In the genomic region with DNA sequence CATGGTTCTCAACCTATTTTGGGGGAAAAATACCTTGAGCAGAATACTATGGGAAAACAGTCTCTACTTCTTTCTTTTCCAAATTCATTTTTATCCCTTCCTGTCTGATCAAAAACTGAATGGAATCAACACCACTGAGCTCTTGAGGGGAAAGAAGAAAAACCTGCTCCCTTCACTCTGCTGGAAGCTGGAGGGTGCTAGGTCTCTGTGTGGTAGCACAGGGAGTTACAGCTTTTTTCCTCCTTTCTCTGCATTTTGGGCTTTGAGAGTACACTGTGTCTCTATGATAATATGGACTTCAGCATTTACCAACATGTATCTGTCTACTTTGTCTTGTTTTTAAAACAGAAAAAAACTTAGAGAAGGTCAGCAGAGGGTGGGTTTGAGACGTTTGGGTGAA, we compare ENCODE assay signal across 29 cellular contexts.
"Had no signal": no experiment of that assay in that cellular context is flagged by ENCODE, and none has a peak within 500 bp of the region (broad histone marks: within the 10 kb centered on the region; RNA-seq: fewer than 3 reads in every experiment).

No MANE protein-coding gene starts in this region.

- H3K4me3 Mint-ChIP-seq: activated B cell treated with CpG ODN at 0.5 μM for 24 hours; activated CD8-positive, alpha-beta T cell treated with anti-CD3 and anti-CD28 coated beads for 36 hours; activated naive CD8-positive, alpha-beta T cell; activated T-cell treated with anti-CD3 and anti-CD28 coated beads, Interleukin-2, amount 50 U/mL, for 4 hours; activated T-helper 17 cell treated with anti-CD3 and anti-CD28 coated beads, Interleukin-2, amount 50 U/mL, for 72 hours; central memory CD8-positive, alpha-beta T cell; dendritic cell treated with granulocyte-macrophage colony-stimulating factor and Interleukin-4, amounts not matched to agents 40 ng/mL and 50 ng/mL, for 4 days had no signal

- H3K36me3 ChIP-seq: brain microvascular endothelial cell, esophagus muscularis mucosa, gastroesophageal sphincter, heart right ventricle had no signal

- H3K4me1 Mint-ChIP-seq: activated B cell treated with CpG ODN at 0.5 μM for 24 hours; activated T-helper 17 cell treated with anti-CD3 and anti-CD28 coated beads, Interleukin-2, amount 50 U/mL, for 72 hours; central memory CD8-positive, alpha-beta T cell had no signal

- H3K27ac ChIP-seq: brain microvascular endothelial cell, coronary artery, esophagus muscularis mucosa, foreskin keratinocyte, gastroesophageal sphincter, heart right ventricle, VCaP had no signal

- ATAC-seq: activated CD4-positive, CD25-positive, alpha-beta regulatory T cell treated with anti-CD3 and anti-CD28 coated beads, Interleukin-2, amount 50 U/mL, for 24 hours; activated CD8-positive, alpha-beta T cell treated with anti-CD3 and anti-CD28 coated beads for 36 hours; activated T-cell treated with anti-CD3 and anti-CD28 coated beads, Interleukin-2, amount 50 U/mL, for 4 hours; activated T-helper 17 cell treated with anti-CD3 and anti-CD28 coated beads, Interleukin-2, amount 50 U/mL, for 72 hours; foreskin keratinocyte; gastroesophageal sphincter; heart right ventricle had no signal

- DNase-seq: activated B cell treated with CpG ODN at 0.5 μM for 24 hours; activated CD4-positive, alpha-beta T cell treated with anti-CD3 and anti-CD28 coated beads for 48 hours; activated CD4-positive, alpha-beta T cell treated with anti-CD3 and anti-CD28 coated beads, Interleukin-2, amount 50 U/mL, for 1 hour; activated CD4-positive, alpha-beta T cell treated with anti-CD3 and anti-CD28 coated beads, Interleukin-2, amount 50 U/mL, for 48 hours; activated CD8-positive, alpha-beta memory T cell treated with anti-CD3 and anti-CD28 coated beads for 24 hours; activated CD8-positive, alpha-beta T cell treated with anti-CD3 and anti-CD28 coated beads for 36 hours; activated effector memory CD4-positive, alpha-beta T cell treated with Interleukin-2 at 50 U/mL for 16 hours; activated gamma-delta T cell treated with Interleukin-2 at 50 U/mL for 16 hours; activated naive CD4-positive, alpha-beta T cell treated with anti-CD3 and anti-CD28 coated beads, Interleukin-2, amount 50 U/mL, for 16 hours; activated naive CD4-positive, alpha-beta T cell treated with Interleukin-2 at 50 U/mL for 16 hours; activated T-cell treated with anti-CD3 and anti-CD28 coated beads, Interleukin-2, amount 50 U/mL, for 4 hours; amniotic stem cell; anterior cingulate cortex; brain microvascular endothelial cell; dorsolateral prefrontal cortex; effector memory CD4-positive, alpha-beta T cell; erythroblast; foreskin keratinocyte; heart right ventricle; T-helper 2 cell had no signal

- H3K27me3 Mint-ChIP-seq: activated B cell treated with CpG ODN at 0.5 μM for 24 hours; activated CD8-positive, alpha-beta T cell treated with anti-CD3 and anti-CD28 coated beads for 36 hours; activated naive CD8-positive, alpha-beta T cell; activated T-helper 17 cell treated with anti-CD3 and anti-CD28 coated beads, Interleukin-2, amount 50 U/mL, for 72 hours; central memory CD8-positive, alpha-beta T cell; dendritic cell treated with granulocyte-macrophage colony-stimulating factor and Interleukin-4, amounts not matched to agents 40 ng/mL and 50 ng/mL, for 4 days had no signal

- H3K9me3 Mint-ChIP-seq: activated B cell treated with CpG ODN at 0.5 μM for 24 hours had no signal

- H3K27ac Mint-ChIP-seq: activated B cell treated with CpG ODN at 0.5 μM for 24 hours; activated CD8-positive, alpha-beta T cell treated with anti-CD3 and anti-CD28 coated beads for 36 hours; activated naive CD8-positive, alpha-beta T cell; activated T-helper 17 cell treated with anti-CD3 and anti-CD28 coated beads, Interleukin-2, amount 50 U/mL, for 72 hours; dendritic cell treated with granulocyte-macrophage colony-stimulating factor and Interleukin-4, amounts not matched to agents 40 ng/mL and 50 ng/mL, for 4 days had no signal

- H3K9me3 ChIP-seq: esophagus muscularis mucosa, gastroesophageal sphincter, heart right ventricle had no signal

- H3K27me3 ChIP-seq: brain microvascular endothelial cell, dorsolateral prefrontal cortex, esophagus muscularis mucosa, gastroesophageal sphincter, heart right ventricle had no signal

- H3K4me3 ChIP-seq: coronary artery, dorsolateral prefrontal cortex, esophagus muscularis mucosa, gastroesophageal sphincter, heart right ventricle had no signal

- H3K4me1 ChIP-seq: esophagus muscularis mucosa, foreskin keratinocyte, gastroesophageal sphincter, heart right ventricle had no signal

- H3K36me3 Mint-ChIP-seq: activated naive CD8-positive, alpha-beta T cell had no signal
